In the genomic region with DNA sequence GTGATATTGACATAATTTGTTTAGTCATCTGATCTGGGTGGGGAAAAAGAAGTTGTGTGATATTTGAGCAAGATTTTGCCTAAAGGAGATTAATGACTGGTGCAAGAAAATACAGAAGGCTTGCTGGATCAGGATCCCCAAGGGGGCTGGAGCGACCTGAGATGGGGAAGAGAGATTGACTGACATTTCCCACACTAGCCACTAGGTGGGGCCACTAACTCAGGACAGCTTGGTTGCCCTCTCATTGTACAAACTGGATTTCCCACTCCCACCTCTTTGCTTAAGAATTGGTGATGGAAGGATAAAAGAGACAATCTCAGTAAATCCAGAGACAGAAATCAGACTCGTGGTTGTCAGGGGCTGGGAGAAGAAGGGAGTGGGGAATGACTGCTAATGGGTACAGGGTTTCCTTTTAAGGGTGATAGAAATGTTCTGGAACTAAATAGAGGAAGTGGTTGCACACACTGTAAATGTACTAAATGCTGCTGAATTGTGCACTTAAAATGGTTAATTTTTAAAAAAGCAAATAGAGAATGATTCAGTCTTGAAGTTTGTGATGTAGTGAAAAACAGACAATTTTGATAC, we compare ENCODE assay signal across 14 cellular contexts. TPM values are rescaled to one million over a fixed set of nuclear protein-coding genes. Genes with fewer than 3 reads are reported as not detected.
DNase-seq lines count a peak whose midpoint lies in the region; ATAC-seq, FAIRE-seq and TF ChIP-seq lines count a peak whose summit lies in the region.
"Had no signal": no experiment of that assay in that cellular context is flagged by ENCODE, and none has a peak within 500 bp of the region (broad histone marks: within the 10 kb centered on the region; RNA-seq: fewer than 3 reads in every experiment).

No MANE protein-coding gene starts in this region.

- peaks cover 14% of the 10 kb centered on the region for H3K27me3 Mint-ChIP-seq in nephron progenitor cell (ENCODE audit: low read depth, poor library complexity)

- BruUV-seq in K562 (replicated peaks; lab: Mats Ljungman, UMichigan), result no TSS peak

- H3K4me1 ChIP-seq in K562 (replicated peaks in 1 of 2; ENCODE audit: control insufficient read depth in 2 of 2, insufficient read depth in 2 of 2, low read length in 2 of 2), result no peaks in the 10 kb centered on the region; a peak in 1 of 5 replicates
- H3K4me1 ChIP-seq: psoas muscle had no signal

- in situ Hi-C loops in K562 (cut with MboI), result no loop called here

- FAIRE-seq in K562 (lab: Jason Lieb, UNC), result peak; percentile 58

- H3K4me2 ChIP-seq in K562 (ENCODE audit: insufficient read depth, low read length), result no peak overlapping the region

- peak; percentile 58 to 85 (median 61) for TF ChIP-seq CTCF in K562 (IDR thresholded peaks at IDR 0.05 in 2 of 3, conservative IDR thresholded peaks at IDR 0.05 in 1 of 3; ENCODE audit: insufficient read depth in 2 of 3, low read depth in 1 of 3, low read length in 3 of 3)
- peak; percentile 35 for TF ChIP-seq CTCF in nephron progenitor cell (IDR thresholded peaks at IDR 0.05)

- ATAC-seq in K562, result peak; percentile 55; the same call in 2 of the 3 replicates
- ATAC-seq: psoas muscle had no signal

- H3K4me3 Mint-ChIP-seq in nephron progenitor cell, result no peak overlapping the region

- no peak overlapping the region for H3K4me3 ChIP-seq in K562
- H3K4me3 ChIP-seq: psoas muscle had no signal

- H3K36me3 Mint-ChIP-seq in nephron progenitor cell (ENCODE audit: low read depth), result peaks cover 8% of the 10 kb centered on the region

- H3K27ac Mint-ChIP-seq in nephron progenitor cell, result no peak overlapping the region

- peaks cover 9 to 16% of the 10 kb centered on the region in 2 experiments; a peak in 4 of 5 replicates for H3K27me3 ChIP-seq in K562 (ENCODE audit: control insufficient read depth in 2 of 2, insufficient read depth in 2 of 2, low read length in 2 of 2)

- TF ChIP-seq POLR2A in K562 (conservative IDR thresholded peaks at IDR 0.05), result no peak

- DNase-seq in NCI-H2171 treated with DMSO at 0.1 percent for 48 hours (lab: John Stamatoyannopoulos, UW), result peak; percentile 1
- no peak for DNase-seq in NCI-H2171 (lab: John Stamatoyannopoulos, UW)
- peak; percentile 37 for DNase-seq in HT-29 (ENCODE audit: low spot score)
- DNase-seq in K562 (ENCODE audit: extremely low read depth in 1 of 4, low spot score in 3 of 4), result peak; percentile 32 to 79 (median 70)
- no peak for DNase-seq in nephron progenitor cell
- DNase-seq in inferior parietal cortex (ENCODE audit: extremely low spot score), result no peak
- no peak for DNase-seq in mucosa of gallbladder (ENCODE audit: low spot score)
- DNase-seq in activated CD4-positive, alpha-beta T cell treated with anti-CD3 and anti-CD28 coated beads, Interleukin-2, amount 50 U/mL, for 48 hours, result no peak
- DNase-seq: ACHN; activated effector memory CD4-positive, alpha-beta T cell treated with Interleukin-2 at 50 U/mL for 16 hours; effector CD8-positive, alpha-beta T cell; kidney glomerular epithelial cell; NCI-H510A; psoas muscle had no signal

- no peaks in the 10 kb centered on the region for H4K20me1 ChIP-seq in K562 (replicated peaks; ENCODE audit: control insufficient read depth, insufficient read depth, low read length)

- CTCF ChIA-PET in K562 (lab: Yijun Ruan, JAX; ENCODE audit: low intra/inter-chr PET ratio), result no interaction called here

- POLR2A ChIA-PET in K562 (lab: Yijun Ruan, JAX), result interaction anchor here (0.6 to 1.0 kb wide), 2 partner anchors 12 to 21 kb away, joined by 3 to 5 read pairs; no protein-coding TSS in a partner anchor

- no peaks in the 10 kb centered on the region for H3K79me2 ChIP-seq in K562 (ENCODE audit: control insufficient read depth, insufficient read depth, low read length)

- 0% methylated on average over 2 of the region's 2 CpGs for WGBS in K562 (ENCODE audit: insufficient coverage, low coverage, missing lambda C conversion rate)

- peaks cover 11% of the 10 kb centered on the region for H3K9me3 ChIP-seq in K562 (replicated peaks; ENCODE audit: control insufficient read depth, insufficient read depth, low read depth, low read length)

- no peak overlapping the region for H3K27ac ChIP-seq in K562 (ENCODE audit: extremely low read depth, low read depth, low read length)
- H3K27ac ChIP-seq: psoas muscle had no signal

- no peaks in the 10 kb centered on the region for H3K36me3 ChIP-seq in K562 (ENCODE audit: control insufficient read depth, insufficient read depth, low read length)

- peaks cover 53% of the 10 kb centered on the region for H3K9me3 Mint-ChIP-seq in nephron progenitor cell

- no peak overlapping the region for H3K9ac ChIP-seq in K562 (ENCODE audit: insufficient read depth in 1 of 2, low read depth in 2 of 2, low read length in 2 of 2)

- intact Hi-C loops in K562 (cut with micrococcal nuclease), result loop anchor here (10.0 kb wide), 1 partner anchor 244 kb away; a partner anchor contains a TSS

- peak in 1 of 2 experiments; percentile 40; a peak in 2 of 4 replicates for TF ChIP-seq RAD21 in K562 (CRISPR knock-in tag; conservative IDR thresholded peaks at IDR 0.05 in 1 of 2, IDR thresholded peaks at IDR 0.05 in 1 of 2)

- H3K4me1 Mint-ChIP-seq in nephron progenitor cell, result peaks cover 12% of the 10 kb centered on the region

- H3K9me1 ChIP-seq in K562 (ENCODE audit: control insufficient read depth, insufficient read depth, low read length), result no peaks in the 10 kb centered on the region

- TF ChIP-seq EP300 in K562 (IDR thresholded peaks at IDR 0.05; ENCODE audit: low read length), result no peak

- H2AFZ ChIP-seq in K562 (ENCODE audit: low read depth, low read length), result no peak overlapping the region

TF ChIP-seq in K562, 482 proteins besides CTCF, POLR2A, EP300 and RAD21 (continues in another document):
- TF ChIP-seq CBX1 (IDR thresholded peaks at IDR 0.05; ENCODE audit: low read depth) (peak; percentile 91; the same call in 1 of the 2 replicates), TCF3 (CRISPR knock-in tag; IDR thresholded peaks at IDR 0.05) (no peak), CCAR2 (IDR thresholded peaks at IDR 0.05; ENCODE audit: low read depth, low read length) (no peak), MXI1 (IDR thresholded peaks at IDR 0.05; ENCODE audit: low read depth, low read length) (no peak), GABPB2 (CRISPR knock-in tag; conservative IDR thresholded peaks at IDR 0.05) (no peak), ZEB2 (IDR thresholded peaks at IDR 0.05) (0 out of 2 replicates have a peak, but pooled peaks have one; percentile 23), E2F3 (CRISPR knock-in tag; IDR thresholded peaks at IDR 0.05) (no peak)
- TF ChIP-seq, protein P1, sequence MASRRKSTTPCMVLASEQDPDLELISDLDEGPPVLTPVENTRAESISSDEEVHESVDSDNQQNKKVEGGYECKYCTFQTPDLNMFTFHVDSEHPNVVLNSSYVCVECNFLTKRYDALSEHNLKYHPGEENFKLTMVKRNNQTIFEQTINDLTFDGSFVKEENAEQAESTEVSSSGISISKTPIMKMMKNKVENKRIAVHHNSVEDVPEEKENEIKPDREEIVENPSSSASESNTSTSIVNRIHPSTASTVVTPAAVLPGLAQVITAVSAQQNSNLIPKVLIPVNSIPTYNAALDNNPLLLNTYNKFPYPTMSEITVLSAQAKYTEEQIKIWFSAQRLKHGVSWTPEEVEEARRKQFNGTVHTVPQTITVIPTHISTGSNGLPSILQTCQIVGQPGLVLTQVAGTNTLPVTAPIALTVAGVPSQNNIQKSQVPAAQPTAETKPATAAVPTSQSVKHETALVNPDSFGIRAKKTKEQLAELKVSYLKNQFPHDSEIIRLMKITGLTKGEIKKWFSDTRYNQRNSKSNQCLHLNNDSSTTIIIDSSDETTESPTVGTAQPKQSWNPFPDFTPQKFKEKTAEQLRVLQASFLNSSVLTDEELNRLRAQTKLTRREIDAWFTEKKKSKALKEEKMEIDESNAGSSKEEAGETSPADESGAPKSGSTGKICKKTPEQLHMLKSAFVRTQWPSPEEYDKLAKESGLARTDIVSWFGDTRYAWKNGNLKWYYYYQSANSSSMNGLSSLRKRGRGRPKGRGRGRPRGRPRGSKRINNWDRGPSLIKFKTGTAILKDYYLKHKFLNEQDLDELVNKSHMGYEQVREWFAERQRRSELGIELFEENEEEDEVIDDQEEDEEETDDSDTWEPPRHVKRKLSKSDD (conservative IDR thresholded peaks at IDR 0.05; ENCODE audit: low read length), result no peak
- TF ChIP-seq, protein P2, sequence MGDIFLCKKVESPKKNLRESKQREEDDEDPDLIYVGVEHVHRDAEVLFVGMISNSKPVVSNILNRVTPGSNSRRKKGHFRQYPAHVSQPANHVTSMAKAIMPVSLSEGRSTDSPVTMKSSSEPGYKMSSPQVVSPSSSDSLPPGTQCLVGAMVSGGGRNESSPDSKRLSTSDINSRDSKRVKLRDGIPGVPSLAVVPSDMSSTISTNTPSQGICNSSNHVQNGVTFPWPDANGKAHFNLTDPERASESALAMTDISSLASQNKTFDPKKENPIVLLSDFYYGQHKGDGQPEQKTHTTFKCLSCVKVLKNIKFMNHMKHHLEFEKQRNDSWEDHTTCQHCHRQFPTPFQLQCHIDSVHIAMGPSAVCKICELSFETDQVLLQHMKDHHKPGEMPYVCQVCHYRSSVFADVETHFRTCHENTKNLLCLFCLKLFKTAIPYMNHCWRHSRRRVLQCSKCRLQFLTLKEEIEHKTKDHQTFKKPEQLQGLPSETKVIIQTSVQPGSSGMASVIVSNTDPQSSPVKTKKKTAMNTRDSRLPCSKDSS (IDR thresholded peaks at IDR 0.05; ENCODE audit: low read depth, partially characterized antibody), result peak; percentile 73

RNA-seq across cellular contexts. Expression of a gene that starts 50.7 kb away (rescaled TPM):
- 329 and 389 TPM in 2 replicates for total RNA-seq in HT-29 (2014; rRNA removed; shearing (Covaris generic))
- 847 and 1,186 TPM in 2 replicates for total RNA-seq in K562 (2011; cell fraction: chromatin; rRNA removed; ENCODE audit: low replicate concordance)
- total RNA-seq in K562 (2011; cell fraction: nucleolus; rRNA removed), result 519 and 540 TPM in 2 replicates
- 720 and 885 TPM in 2 replicates for total RNA-seq in K562 (2011; cell fraction: nucleoplasm; rRNA removed)
- total RNA-seq in K562 (2014; rRNA removed) (114 and 127 TPM in 2 replicates), K562 (2014; rRNA removed; fragmentation: Illumina TruSeq; extraction: Trizol) (92.4 and 92.6 TPM in 2 replicates), K562 (2015; rRNA removed; fragmentation: Illumina TruSeq; extraction: Trizol) (104 and 110 TPM in 2 replicates), K562 (2021) (146 and 158 TPM in 2 replicates), mucosa of gallbladder (387 TPM)
- polyA plus RNA-seq in K562 (2011; rRNA removed) (90.1 and 102 TPM in 2 replicates), K562 (2014; fragmentation: Illumina TruSeq; extraction: Trizol) (99.7 and 102 TPM in 2 replicates), K562 (2014; fragmentation: Nextera tagmentation; extraction: Ambion mirVana) (10 to 100 TPM in 1 of 2 experiments, 1 to 10 TPM in 1; 9.9 to 23.1 TPM), K562 (2014; rRNA removed) (149 and 157 TPM in 2 replicates)
- 58.6 and 59.0 TPM in 2 replicates for polyA plus RNA-seq in K562 (2011; cell fraction: cytosol; rRNA removed)
- 564 and 672 TPM in 2 replicates for polyA plus RNA-seq in K562 (2011; cell fraction: nucleus; rRNA removed)
- polyA plus RNA-seq in K562 (2012), result 106 and 146 TPM in 2 replicates
- polyA minus RNA-seq in K562 (2011; rRNA and poly(A)+ RNA removed), result 134 and 158 TPM in 2 replicates
- 44.2 and 52.6 TPM in 2 replicates for polyA minus RNA-seq in K562 (2011; cell fraction: cytosol; rRNA and poly(A)+ RNA removed)
- polyA minus RNA-seq in K562 (2011; cell fraction: nucleus; rRNA and poly(A)+ RNA removed), result 171 and 217 TPM in 2 replicates

Comparison
In these comparisons a context has a peak if more than half of its experiments do, and no peak if none do; other contexts are left out.
1. DNase-seq: peak in NCI-H2171 treated with DMSO at 0.1 percent for 48 hours (single experiment), HT-29 (single experiment) and K562 (4 of 4); none in NCI-H2171 (single experiment), nephron progenitor cell (single experiment), inferior parietal cortex (single experiment), mucosa of gallbladder (single experiment) and activated CD4-positive, alpha-beta T cell treated with anti-CD3 and anti-CD28 coated beads, Interleukin-2, amount 50 U/mL, for 48 hours (0 of 2).